In the genomic region with DNA sequence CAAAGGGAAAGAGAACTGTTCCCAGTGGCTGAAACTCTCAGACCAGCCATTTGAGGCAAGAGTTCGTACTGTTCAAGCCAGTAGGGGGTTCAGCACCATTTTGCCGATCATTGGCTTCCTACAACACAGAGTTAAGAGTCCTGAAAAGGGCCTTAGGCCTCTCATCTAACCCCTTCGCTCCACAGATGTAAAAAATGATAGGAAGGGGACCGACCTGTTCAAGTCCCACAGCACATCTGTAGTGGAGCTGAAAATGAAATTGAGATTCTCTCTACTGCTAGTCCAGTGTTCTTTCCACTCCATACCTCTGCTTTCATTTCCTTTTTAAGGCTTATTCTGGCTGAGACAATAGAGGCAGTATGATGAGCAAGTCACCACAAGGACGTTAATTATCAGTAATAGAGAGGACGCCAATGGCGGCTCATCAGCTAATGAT, we compare ENCODE assay signal across 8 cellular contexts. TPM values are rescaled to one million over a fixed set of nuclear protein-coding genes. Genes with fewer than 3 reads are reported as not detected.
DNase-seq lines count a peak whose midpoint lies in the region; TF ChIP-seq lines count a peak whose summit lies in the region.

No MANE protein-coding gene starts in this region.

- no peak overlapping the region for H2BK5ac ChIP-seq in mesendoderm (ENCODE audit: low read length)

- H3K4me1 ChIP-seq in mesendoderm (ENCODE audit: control insufficient read depth, low read depth, low read length), result peaks cover 3% of the 10 kb centered on the region

- H3K9ac ChIP-seq in mesendoderm (ENCODE audit: low read length), result no peak overlapping the region

- H3K27me3 ChIP-seq in mesendoderm (ENCODE audit: insufficient read depth, low read length, poor library complexity), result no peaks in the 10 kb centered on the region

- no peak overlapping the region for H3K4me2 ChIP-seq in mesendoderm (ENCODE audit: low read length)

- no peaks in the 10 kb centered on the region for H3K79me2 ChIP-seq in mesendoderm (ENCODE audit: control insufficient read depth, insufficient read depth, low read length)

- no peak overlapping the region for H3K23ac ChIP-seq in mesendoderm (ENCODE audit: low read length)

- H3K4ac ChIP-seq in mesendoderm (ENCODE audit: low read depth, low read length), result no peak overlapping the region

- H2AK5ac ChIP-seq in mesendoderm (ENCODE audit: low read length), result no peak overlapping the region

- H2BK120ac ChIP-seq in mesendoderm (ENCODE audit: low read depth, low read length), result no peak overlapping the region

- H3K27ac ChIP-seq in mesendoderm (ENCODE audit: low read depth, low read length), result no peak overlapping the region

- no peak for TF ChIP-seq POLR2A in erythroblast (IDR thresholded peaks at IDR 0.05; ENCODE audit: low read length)

- H3K18ac ChIP-seq in mesendoderm (ENCODE audit: low read length), result peak overlapping the region; percentile 8

- H3K36me3 ChIP-seq in mesendoderm (ENCODE audit: control insufficient read depth, insufficient read depth, low read length), result no peaks in the 10 kb centered on the region

- peak; percentile 26 for DNase-seq in DMS 273 treated with DMSO at 0.1 percent for 48 hours (lab: John Stamatoyannopoulos, UW)
- DNase-seq in H4 (ENCODE audit: low spot score), result peak; percentile 37
- peak; percentile 42 for DNase-seq in amniotic epithelial cell (ENCODE audit: low read depth)
- peak; percentile 21 for DNase-seq in mesendoderm
- DNase-seq in NCI-H1105 treated with DMSO at 0.1 percent for 48 hours (lab: John Stamatoyannopoulos, UW), result no peak
- DNase-seq in erythroblast (lab: John Stamatoyannopoulos, UW), result no peak
- no peak for DNase-seq in NCI-H524 treated with DMSO at 0.1 percent for 48 hours (lab: John Stamatoyannopoulos, UW)
- DNase-seq in NCI-H2196 treated with DMSO at 0.1 percent for 48 hours (lab: John Stamatoyannopoulos, UW; ENCODE audit: unreplicated experiment), result no peak

- no peaks in the 10 kb centered on the region for H3K79me1 ChIP-seq in mesendoderm (ENCODE audit: low read length)

- no CpG with 5 or more reads among the region's 7 CpGs for WGBS in mesendoderm (ENCODE audit: extremely low coverage, insufficient coverage, low lambda C conversion rate)

- no peak overlapping the region for H3K56ac ChIP-seq in mesendoderm (ENCODE audit: low read length)

- H3K4me3 ChIP-seq in mesendoderm (ENCODE audit: low read length), result no peak overlapping the region

- no peak overlapping the region for H2BK15ac ChIP-seq in mesendoderm (replicated peaks; ENCODE audit: low read depth)

- H4K5ac ChIP-seq in mesendoderm (ENCODE audit: low read length), result peak overlapping the region; percentile 71

- H4K8ac ChIP-seq in mesendoderm (ENCODE audit: low read depth, low read length), result no peak overlapping the region

RNA-seq across cellular contexts. Expression of gene DDR2, which starts 1.1 kb away (rescaled TPM):
- 35.5 and 36.5 TPM in 2 replicates for total RNA-seq in H4 (2014; rRNA removed; shearing (Covaris generic))
- polyA plus RNA-seq in mesendoderm (2013, experiment 1 of 2), result 1.7 TPM
- polyA plus RNA-seq in mesendoderm (2013, experiment 2 of 2), result 1.8 TPM

Comparison
In these comparisons a context has a peak if more than half of its experiments do, and no peak if none do; other contexts are left out.
1. DNase-seq: peak in DMS 273 treated with DMSO at 0.1 percent for 48 hours (single experiment), H4 (single experiment), amniotic epithelial cell (single experiment) and mesendoderm (single experiment); none in NCI-H1105 treated with DMSO at 0.1 percent for 48 hours (single experiment), erythroblast (0 of 2), NCI-H524 treated with DMSO at 0.1 percent for 48 hours (single experiment) and NCI-H2196 treated with DMSO at 0.1 percent for 48 hours (single experiment).